Comparison of ENCODE assay signal across 9 cellular contexts in genomic region chr9:113233146-113233545, GRCh38. TPM values are rescaled to one million over a fixed set of nuclear protein-coding genes. Genes with fewer than 3 reads are reported as not detected.
DNase-seq lines count a peak whose midpoint lies in the region; ATAC-seq and TF ChIP-seq lines count a peak whose summit lies in the region.
"Had no signal": no experiment of that assay in that cellular context is flagged by ENCODE, and none has a peak within 500 bp of the region (broad histone marks: within the 10 kb centered on the region; RNA-seq: fewer than 3 reads in every experiment).

No MANE protein-coding gene starts in this region.

- no peak overlapping the region for H3K9ac ChIP-seq in colonic mucosa (ENCODE audit: low read depth in 2 of 2, low read length in 2 of 2)

- DNase-seq in SIG-M5 treated with dmso at 0.1 percent for 504 hours (lab: John Stamatoyannopoulos, UW; ENCODE audit: unreplicated experiment) (peak; percentile 41), SIG-M5 (lab: John Stamatoyannopoulos, UW) (no peak), colonic mucosa (no peak), SJCRH30 (no peak), Ammon's horn (ENCODE audit: low spot score) (no peak), AG08395 (ENCODE audit: low spot score) (no peak)

- TF ChIP-seq CTCF in colonic mucosa (IDR thresholded peaks at IDR 0.05) = no peak

- H3K4me3 ChIP-seq in colonic mucosa (no peak overlapping the region), skin epidermis (no peak overlapping the region), SJCRH30 (no peak overlapping the region)

- peak overlapping the region; percentile 53 for H3K27ac ChIP-seq in colonic mucosa
- H3K27ac ChIP-seq in skin epidermis = peak overlapping the region in 20 of 21 experiments; percentile 23 to 80 (median 61)
- no peak overlapping the region for H3K27ac ChIP-seq in SJCRH30
- H3K27ac ChIP-seq: 22Rv1 had no signal

- no peaks in the 10 kb centered on the region for H3K9me3 ChIP-seq in colonic mucosa
- no peaks in the 10 kb centered on the region for H3K9me3 ChIP-seq in SJCRH30 (replicated peaks)

- H3K36me3 ChIP-seq in colonic mucosa (no peaks in the 10 kb centered on the region), SJCRH30 (no peaks in the 10 kb centered on the region; the same call in 1 of the 2 replicates)

- intact Hi-C loops in colonic mucosa (cut with DNase I) = no loop called here

- no peaks in the 10 kb centered on the region for H3K27me3 ChIP-seq in colonic mucosa
- H3K27me3 ChIP-seq in SJCRH30 = no peaks in the 10 kb centered on the region

- no peaks in the 10 kb centered on the region for H3K4me1 ChIP-seq in colonic mucosa
- no peaks in the 10 kb centered on the region for H3K4me1 ChIP-seq in SJCRH30

- ATAC-seq in HG03571 (IDR thresholded peaks at IDR 0.05; ENCODE audit: unreplicated experiment) = peak; percentile 36

RNA-seq across cellular contexts. Expression of gene SLC31A1, which starts 11.8 kb away (rescaled TPM):
- 10 to 100 TPM; 51.1 to 57.1 TPM for total RNA-seq in colonic mucosa
- total RNA-seq in SJCRH30 (2014; rRNA removed; shearing (Covaris generic)) = 28.3 and 28.5 TPM in 2 replicates

RNA-seq across cellular contexts. Expression of gene FKBP15, which starts 12.1 kb away (rescaled TPM):
- 10 to 100 TPM; 22.5 to 24.4 TPM for total RNA-seq in colonic mucosa
- total RNA-seq in SJCRH30 (2014; rRNA removed; shearing (Covaris generic)) = 22.2 and 26.3 TPM in 2 replicates

RNA-seq across cellular contexts. Expression of gene CDC26, which starts 42.2 kb away (rescaled TPM):
- 10 to 100 TPM; 30.7 to 31.1 TPM for total RNA-seq in colonic mucosa
- total RNA-seq in SJCRH30 (2014; rRNA removed; shearing (Covaris generic)) = 76.2 and 82.6 TPM in 2 replicates

RNA-seq across cellular contexts. Expression of gene PRPF4, which starts 42.3 kb away (rescaled TPM):
- 10 to 100 TPM; 16.0 to 25.9 TPM for total RNA-seq in colonic mucosa
- total RNA-seq in SJCRH30 (2014; rRNA removed; shearing (Covaris generic)) = 74.3 and 74.4 TPM in 2 replicates
